In the genomic region with DNA sequence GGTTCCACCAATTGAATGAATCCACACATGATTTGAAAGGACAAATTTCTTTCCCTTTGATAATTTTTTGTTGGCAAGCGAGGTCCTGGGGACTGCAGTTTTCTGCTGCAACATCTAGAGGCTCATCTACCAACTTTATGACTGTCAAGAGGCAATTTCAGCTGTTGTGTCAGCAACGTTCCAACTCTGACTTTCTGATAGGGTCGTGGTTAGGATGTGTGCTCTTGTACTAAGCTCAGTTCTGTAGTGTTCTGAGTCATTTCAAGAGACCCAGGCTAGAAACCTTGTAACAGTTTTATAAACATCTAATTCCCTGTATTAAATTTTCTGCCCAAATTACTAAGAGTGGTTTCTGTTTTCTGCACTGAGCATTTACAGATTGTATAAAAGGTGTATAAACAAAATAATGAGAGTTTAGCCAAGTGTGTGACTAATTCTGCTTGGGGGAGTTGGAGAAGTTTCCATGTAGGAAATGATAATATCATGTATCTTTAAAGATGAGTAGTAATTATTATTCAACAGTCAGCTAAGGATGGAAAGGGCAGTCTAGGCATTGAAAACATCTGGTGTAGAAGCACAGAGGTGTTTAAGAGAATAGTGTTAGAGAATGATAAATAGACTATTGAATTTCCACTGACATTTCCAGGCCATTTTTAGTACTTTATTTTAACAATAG, we compare ENCODE assay signal across 29 cellular contexts.
A peak's percentile ranks its signal among the peaks of the same experiment; 100 is the strongest.
DNase-seq lines count a peak whose midpoint lies in the region; ATAC-seq and TF ChIP-seq lines count a peak whose summit lies in the region.
"Had no signal": no experiment of that assay in that cellular context is flagged by ENCODE, and none has a peak within 500 bp of the region (broad histone marks: within the 10 kb centered on the region; RNA-seq: fewer than 3 reads in every experiment).

No MANE protein-coding gene starts in this region.

- H3K4me1 ChIP-seq in esophagus squamous epithelium, result no peaks in the 10 kb centered on the region
- H3K4me1 ChIP-seq: ascending aorta, Caco-2, lower lobe of right lung, Peyer's patch, prostate gland, right lobe of liver had no signal

- H3K4me3 ChIP-seq in esophagus squamous epithelium, result no peak overlapping the region
- H3K4me3 ChIP-seq: ascending aorta, GM23338, lower lobe of right lung, Peyer's patch, prostate gland, right lobe of liver had no signal

- H3K9me3 Mint-ChIP-seq in activated CD4-positive, alpha-beta memory T cell treated with anti-CD3 and anti-CD28 coated beads, Interleukin-2, amount 10 ng/mL, durations not matched to agents 7 days and 5 days, result no peaks in the 10 kb centered on the region
- no peaks in the 10 kb centered on the region for H3K9me3 Mint-ChIP-seq in naive thymus-derived CD8-positive, alpha-beta T cell
- H3K9me3 Mint-ChIP-seq: activated naive CD8-positive, alpha-beta T cell treated with anti-CD3 and anti-CD28 coated beads, Interleukin-2, amount 10 ng/mL, durations not matched to agents 7 days and 5 days; activated T-helper 2 cell treated with anti-CD3 and anti-CD28 coated beads, Interferon-gamma antibody, Interleukin-2, Interleukin-4, amounts not matched to agents 10 μg/mL and 5 μg/mL and 100 μg/mL, durations not matched to agents 14 hours and 24 hours and 36 hours; CD14-positive monocyte; GM23338; naive B cell; stimulated activated memory B cell treated with anti-CD40 and anti-IgM and Interleukin-4, amounts not matched to agents 10 μg/mL and 1 μg/mL and 100 μg/mL, for 72 hours had no signal

- H3K27ac Mint-ChIP-seq in activated CD4-positive, alpha-beta memory T cell treated with anti-CD3 and anti-CD28 coated beads, Interleukin-2, amount 10 ng/mL, durations not matched to agents 7 days and 5 days, result no peak overlapping the region
- H3K27ac Mint-ChIP-seq in naive thymus-derived CD8-positive, alpha-beta T cell, result no peak overlapping the region
- H3K27ac Mint-ChIP-seq: activated naive CD8-positive, alpha-beta T cell treated with anti-CD3 and anti-CD28 coated beads, Interleukin-2, amount 10 ng/mL, durations not matched to agents 7 days and 5 days; activated T-helper 2 cell treated with anti-CD3 and anti-CD28 coated beads, Interferon-gamma antibody, Interleukin-2, Interleukin-4, amounts not matched to agents 10 μg/mL and 5 μg/mL and 100 μg/mL, durations not matched to agents 14 hours and 24 hours and 36 hours; CD14-positive monocyte; GM23338; naive B cell; stimulated activated memory B cell treated with anti-CD40 and anti-IgM and Interleukin-4, amounts not matched to agents 10 μg/mL and 1 μg/mL and 100 μg/mL, for 72 hours had no signal

- POLR2A ChIA-PET in activated CD4-positive, alpha-beta memory T cell treated with anti-CD3 and anti-CD28 coated beads, Interleukin-2, amount 10 ng/mL, durations not matched to agents 7 days and 5 days (lab: Charles Lee), result no interaction called here
- POLR2A ChIA-PET in naive thymus-derived CD8-positive, alpha-beta T cell (lab: Charles Lee), result no interaction called here

- no peak overlapping the region for H3K4me3 Mint-ChIP-seq in activated CD4-positive, alpha-beta memory T cell treated with anti-CD3 and anti-CD28 coated beads, Interleukin-2, amount 10 ng/mL, durations not matched to agents 7 days and 5 days
- no peak overlapping the region for H3K4me3 Mint-ChIP-seq in naive thymus-derived CD8-positive, alpha-beta T cell
- H3K4me3 Mint-ChIP-seq: activated naive CD8-positive, alpha-beta T cell treated with anti-CD3 and anti-CD28 coated beads, Interleukin-2, amount 10 ng/mL, durations not matched to agents 7 days and 5 days; CD14-positive monocyte; GM23338; naive B cell; stimulated activated memory B cell treated with anti-CD40 and anti-IgM and Interleukin-4, amounts not matched to agents 10 μg/mL and 1 μg/mL and 100 μg/mL, for 72 hours had no signal

- no peaks in the 10 kb centered on the region for H3K36me3 ChIP-seq in esophagus squamous epithelium
- H3K36me3 ChIP-seq: ascending aorta, lower lobe of right lung, Peyer's patch, prostate gland, right lobe of liver had no signal

- DNase-seq in activated CD4-positive, alpha-beta T cell treated with anti-CD3 and anti-CD28 coated beads for 48 hours, result peak; percentile 6
- DNase-seq in activated CD4-positive, alpha-beta T cell treated with anti-CD3 and anti-CD28 coated beads, Interleukin-2, amount 50 U/mL, for 4 hours, result no peak
- peak; percentile 4 for DNase-seq in Daoy (ENCODE audit: low read depth)
- peak; percentile 20 for DNase-seq in activated CD4-positive, alpha-beta memory T cell treated with anti-CD3 and anti-CD28 coated beads, Interleukin-2, amount 10 ng/mL, durations not matched to agents 7 days and 5 days
- no peak for DNase-seq in esophagus squamous epithelium (lab: John Stamatoyannopoulos, UW)
- DNase-seq in NCI-H1694 treated with DMSO at 0.1 percent for 48 hours (lab: John Stamatoyannopoulos, UW), result no peak
- DNase-seq in naive thymus-derived CD8-positive, alpha-beta T cell, result no peak
- DNase-seq: activated naive CD8-positive, alpha-beta T cell treated with anti-CD3 and anti-CD28 coated beads, Interleukin-2, amount 10 ng/mL, durations not matched to agents 7 days and 5 days; Caco-2; DMS53; hippocampal formation; Kasumi-1; lower lobe of right lung; midbrain; naive B cell; NCI-H748 treated with DMSO at 0.1 percent for 48 hours; nucleus accumbens; Peyer's patch; right lobe of liver; SHP77; stimulated activated CD4-positive, alpha-beta T cell treated with anti-CD3 and anti-CD28 coated beads, Interleukin-12 subunit alpha, Interleukin-12 subunit beta, amount 100 ng/mL, for 4 hours had no signal

- H3K27me3 ChIP-seq in esophagus squamous epithelium, result no peaks in the 10 kb centered on the region
- H3K27me3 ChIP-seq: ascending aorta, Peyer's patch, right lobe of liver had no signal

- intact Hi-C loops in esophagus squamous epithelium (cut with DNase I), result no loop called here

- peaks cover 2% of the 10 kb centered on the region for H3K27me3 Mint-ChIP-seq in activated CD4-positive, alpha-beta memory T cell treated with anti-CD3 and anti-CD28 coated beads, Interleukin-2, amount 10 ng/mL, durations not matched to agents 7 days and 5 days
- H3K27me3 Mint-ChIP-seq in naive thymus-derived CD8-positive, alpha-beta T cell, result peaks cover 5 to 18% (median 6%) of the 10 kb centered on the region in 5 donors

- H3K4me1 Mint-ChIP-seq in activated CD4-positive, alpha-beta memory T cell treated with anti-CD3 and anti-CD28 coated beads, Interleukin-2, amount 10 ng/mL, durations not matched to agents 7 days and 5 days, result peaks cover 15% of the 10 kb centered on the region
- H3K4me1 Mint-ChIP-seq in naive thymus-derived CD8-positive, alpha-beta T cell, result no peaks in the 10 kb centered on the region
- H3K4me1 Mint-ChIP-seq: activated naive CD8-positive, alpha-beta T cell treated with anti-CD3 and anti-CD28 coated beads, Interleukin-2, amount 10 ng/mL, durations not matched to agents 7 days and 5 days; GM23338; naive B cell; stimulated activated memory B cell treated with anti-CD40 and anti-IgM and Interleukin-4, amounts not matched to agents 10 μg/mL and 1 μg/mL and 100 μg/mL, for 72 hours had no signal

- no peak for TF ChIP-seq CTCF in esophagus squamous epithelium (IDR thresholded peaks at IDR 0.05)

- CTCF ChIA-PET in activated CD4-positive, alpha-beta memory T cell treated with anti-CD3 and anti-CD28 coated beads, Interleukin-2, amount 10 ng/mL, durations not matched to agents 7 days and 5 days (lab: Charles Lee), result no interaction called here

- TF ChIP-seq POLR2A in esophagus squamous epithelium (IDR thresholded peaks at IDR 0.05), result no peak

- H3K9me3 ChIP-seq in esophagus squamous epithelium, result no peaks in the 10 kb centered on the region
- H3K9me3 ChIP-seq: ascending aorta, Caco-2, lower lobe of right lung, Peyer's patch, prostate gland, right lobe of liver had no signal

- no peak overlapping the region for H3K27ac ChIP-seq in esophagus squamous epithelium
- H3K27ac ChIP-seq: ascending aorta, lower lobe of right lung, Peyer's patch, prostate gland, right lobe of liver had no signal

- peak; percentile 59 for ATAC-seq in HG02938 (IDR thresholded peaks at IDR 0.05; ENCODE audit: unreplicated experiment)
- no peak for ATAC-seq in naive thymus-derived CD8-positive, alpha-beta T cell
- ATAC-seq: GM23338; HepG2; lower lobe of right lung; right lobe of liver; stimulated activated memory B cell treated with anti-CD40 and anti-IgM and Interleukin-4, amounts not matched to agents 10 μg/mL and 1 μg/mL and 100 μg/mL, for 72 hours had no signal

- 35 to 42% methylated on average over 3 of the region's 3 CpGs for WGBS in esophagus squamous epithelium, 2 donors

- no peaks in the 10 kb centered on the region for H3K36me3 Mint-ChIP-seq in activated CD4-positive, alpha-beta memory T cell treated with anti-CD3 and anti-CD28 coated beads, Interleukin-2, amount 10 ng/mL, durations not matched to agents 7 days and 5 days (ENCODE audit: low read depth)
- H3K36me3 Mint-ChIP-seq in naive thymus-derived CD8-positive, alpha-beta T cell, result no peaks in the 10 kb centered on the region
- H3K36me3 Mint-ChIP-seq: activated naive CD8-positive, alpha-beta T cell treated with anti-CD3 and anti-CD28 coated beads, Interleukin-2, amount 10 ng/mL, durations not matched to agents 7 days and 5 days; CD14-positive monocyte; naive B cell; stimulated activated memory B cell treated with anti-CD40 and anti-IgM and Interleukin-4, amounts not matched to agents 10 μg/mL and 1 μg/mL and 100 μg/mL, for 72 hours had no signal

Comparison
In these comparisons a context has a peak if more than half of its experiments do, and no peak if none do; other contexts are left out.
1. DNase-seq: peak in activated CD4-positive, alpha-beta T cell treated with anti-CD3 and anti-CD28 coated beads for 48 hours (single experiment), Daoy (single experiment) and activated CD4-positive, alpha-beta memory T cell treated with anti-CD3 and anti-CD28 coated beads, Interleukin-2, amount 10 ng/mL, durations not matched to agents 7 days and 5 days (single experiment); none in activated CD4-positive, alpha-beta T cell treated with anti-CD3 and anti-CD28 coated beads, Interleukin-2, amount 50 U/mL, for 4 hours (0 of 2), esophagus squamous epithelium (single experiment), NCI-H1694 treated with DMSO at 0.1 percent for 48 hours (single experiment) and naive thymus-derived CD8-positive, alpha-beta T cell (0 of 10).